In the genomic region with DNA sequence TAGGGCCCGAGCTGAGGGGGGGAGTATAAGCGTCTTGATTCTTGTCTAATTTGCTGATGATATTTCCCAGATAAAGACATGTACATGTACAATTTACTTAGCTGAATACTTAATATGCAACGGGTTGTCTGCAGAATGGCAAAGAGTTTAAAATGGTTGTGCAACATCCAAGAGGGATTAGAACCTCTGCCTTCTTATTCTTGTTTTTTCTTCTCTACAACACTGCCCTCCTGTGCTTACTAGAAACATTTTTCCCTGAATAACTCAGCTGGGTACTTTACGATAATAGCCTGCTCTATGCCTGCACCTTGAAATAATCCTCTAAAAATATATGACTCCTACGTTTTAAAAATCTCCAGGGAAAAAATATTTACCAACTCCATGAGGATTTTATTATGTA, we compare ENCODE assay signal across 1 cellular context.
TF ChIP-seq lines count a peak whose summit lies in the region.

No MANE protein-coding gene starts in this region.

TF ChIP-seq in IMR-90, 13 proteins besides CTCF, POLR2A, EP300 and RAD21 (continued from another document):
- TF ChIP-seq, protein P1, sequence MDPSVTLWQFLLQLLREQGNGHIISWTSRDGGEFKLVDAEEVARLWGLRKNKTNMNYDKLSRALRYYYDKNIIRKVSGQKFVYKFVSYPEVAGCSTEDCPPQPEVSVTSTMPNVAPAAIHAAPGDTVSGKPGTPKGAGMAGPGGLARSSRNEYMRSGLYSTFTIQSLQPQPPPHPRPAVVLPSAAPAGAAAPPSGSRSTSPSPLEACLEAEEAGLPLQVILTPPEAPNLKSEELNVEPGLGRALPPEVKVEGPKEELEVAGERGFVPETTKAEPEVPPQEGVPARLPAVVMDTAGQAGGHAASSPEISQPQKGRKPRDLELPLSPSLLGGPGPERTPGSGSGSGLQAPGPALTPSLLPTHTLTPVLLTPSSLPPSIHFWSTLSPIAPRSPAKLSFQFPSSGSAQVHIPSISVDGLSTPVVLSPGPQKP (IDR thresholded peaks at IDR 0.05; ENCODE audit: borderline replicate concordance, low read depth, low read length) = no peak
